ENCODE assay signal across 9 cellular contexts in genomic region chr12:92649511-92650227, GRCh38. TPM values are rescaled to one million over a fixed set of nuclear protein-coding genes. Genes with fewer than 3 reads are reported as not detected.
DNase-seq lines count a peak whose midpoint lies in the region; ATAC-seq, FAIRE-seq and TF ChIP-seq lines count a peak whose summit lies in the region.
"Had no signal": no experiment of that assay in that cellular context is flagged by ENCODE, and none has a peak within 500 bp of the region (broad histone marks: within the 10 kb centered on the region; RNA-seq: fewer than 3 reads in every experiment).

No MANE protein-coding gene starts in this region.

- H3K4me2 ChIP-seq in parathyroid adenoma (ENCODE audit: low read length), result no peak overlapping the region

- peak; percentile 75 for DNase-seq in Daoy (ENCODE audit: low read depth)
- peak; percentile 75 for DNase-seq in LNCaP clone FGC (ENCODE audit: low read depth)
- DNase-seq in RWPE1 (ENCODE audit: low spot score), result peak; percentile 75
- DNase-seq in activated effector memory CD4-positive, alpha-beta T cell treated with Interleukin-2 at 50 U/mL for 16 hours, result peak; percentile 26
- peak; percentile 10 to 62 for DNase-seq in frontal cortex (ENCODE audit: low spot score in 2 of 2)
- DNase-seq in ureter (ENCODE audit: low spot score), result peak; percentile 60

- ATAC-seq in GM21825 (IDR thresholded peaks at IDR 0.05; ENCODE audit: unreplicated experiment), result peak; percentile 81

- no peak overlapping the region for H3K9ac ChIP-seq in parathyroid adenoma

- no peak overlapping the region for H3K27ac ChIP-seq in RWPE1
- H3K27ac ChIP-seq in parathyroid adenoma, result no peak overlapping the region

- H3K36me3 ChIP-seq in parathyroid adenoma (ENCODE audit: control insufficient read depth, insufficient read depth, low read length), result no peaks in the 10 kb centered on the region

- CTCF ChIA-PET in RWPE1 (lab: Yijun Ruan, JAX), result interaction anchor here (0.6 to 0.7 kb wide), 3 partner anchors 42 to 838 kb away, joined by 3 to 4 read pairs (median 3); partner anchors contain the start of gene PLEKHG7

- H2AFZ ChIP-seq in parathyroid adenoma, result peak overlapping the region; percentile 27

- POLR2A ChIA-PET in RWPE1 (lab: Yijun Ruan, JAX; ENCODE audit: low non-redundant PET), result no interaction called here

- TF ChIP-seq CTCF in LNCaP clone FGC (IDR thresholded peaks at IDR 0.05; ENCODE audit: control insufficient read depth, extremely low read depth, insufficient read depth) (peak; percentile 76), RWPE1 (conservative IDR thresholded peaks at IDR 0.05; ENCODE audit: low read depth) (peak; percentile 75), parathyroid adenoma (IDR thresholded peaks at IDR 0.05) (peak; percentile 71)

- H3K27me3 ChIP-seq in parathyroid adenoma (ENCODE audit: control insufficient read depth, insufficient read depth, low read length), result no peaks in the 10 kb centered on the region

- no peaks in the 10 kb centered on the region for H3K79me2 ChIP-seq in parathyroid adenoma

- no peak overlapping the region for H3K4me3 ChIP-seq in LNCaP clone FGC (ENCODE audit: low read depth, low read length)
- H3K4me3 ChIP-seq in parathyroid adenoma (ENCODE audit: low read depth, low read length), result no peak overlapping the region

- no peaks in the 10 kb centered on the region for H3K4me1 ChIP-seq in parathyroid adenoma

- no peaks in the 10 kb centered on the region for H3K9me3 ChIP-seq in parathyroid adenoma (ENCODE audit: control insufficient read depth, low read length)

- peak; percentile 31 for FAIRE-seq in frontal cortex (lab: Jason Lieb, UNC)

RNA-seq across cellular contexts. Expression of gene PLEKHG7, which starts 53.1 kb away (rescaled TPM):
- total RNA-seq in Daoy (2014; rRNA removed; shearing (Covaris generic)), result not detected in 2 replicates
- total RNA-seq in frontal cortex, result not detected
- 4.2 TPM for total RNA-seq in ureter
- total RNA-seq: lower leg skin had no signal
